12 cellular contexts compared by ENCODE assay signal in the genomic region with DNA sequence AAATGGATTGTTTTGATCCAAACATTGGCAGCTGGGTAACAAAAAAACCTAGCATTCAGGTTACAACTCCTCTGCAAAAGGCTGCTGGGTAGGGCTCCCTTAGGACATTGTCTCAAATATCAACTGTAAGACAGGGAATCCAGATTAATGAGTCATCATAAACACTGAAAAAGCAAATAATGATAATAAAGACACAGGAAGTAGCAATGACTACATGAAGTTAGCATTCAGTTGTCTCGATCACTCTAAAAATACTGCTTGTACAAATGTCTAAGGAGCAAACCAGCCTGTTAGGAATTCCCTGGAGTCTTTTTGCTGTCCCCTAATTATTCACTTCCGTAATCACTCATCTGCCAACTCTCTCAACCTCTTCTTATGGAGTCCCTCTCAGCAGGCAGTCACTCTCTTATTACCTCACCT.
DNase-seq lines count a peak whose midpoint lies in the region; ATAC-seq and TF ChIP-seq lines count a peak whose summit lies in the region.
"Had no signal": no experiment of that assay in that cellular context is flagged by ENCODE, and none has a peak within 500 bp of the region (broad histone marks: within the 10 kb centered on the region; RNA-seq: fewer than 3 reads in every experiment).

No MANE protein-coding gene starts in this region.

- H3K27me3 ChIP-seq in ACC112 (ENCODE audit: insufficient read depth, low read length) (no peaks in the 10 kb centered on the region), PC-9 (ENCODE audit: insufficient read depth, low read depth) (no peaks in the 10 kb centered on the region), foreskin keratinocyte (no peaks in the 10 kb centered on the region), left ventricle myocardium inferior (ENCODE audit: low read depth) (no peaks in the 10 kb centered on the region)
- H3K27me3 ChIP-seq: colonic mucosa had no signal

- H2AFZ ChIP-seq in ACC112 (ENCODE audit: low read length, unreplicated experiment) (no peak overlapping the region), PC-9 (peak overlapping the region; percentile 67)

- H3F3A ChIP-seq in PC-9 (ENCODE audit: insufficient read depth, low read depth), result peaks cover 25% of the 10 kb centered on the region

- CTCF ChIA-PET in PC-9 (lab: Charles Lee), result no interaction called here

- peak overlapping the region; percentile 37; the same call in 1 of the 2 replicates for H3K4me3 ChIP-seq in ACC112 (ENCODE audit: low read depth, low read length)
- H3K4me3 ChIP-seq in PC-9, result peak overlapping the region; percentile 36; the same call in 1 of the 2 replicates
- H3K4me3 ChIP-seq in left ventricle myocardium inferior, result no peak overlapping the region
- H3K4me3 ChIP-seq: colonic mucosa had no signal

- H3K36me3 ChIP-seq in ACC112 (ENCODE audit: insufficient read depth, low read length) (no peaks in the 10 kb centered on the region), PC-9 (ENCODE audit: low read depth) (no peaks in the 10 kb centered on the region), left ventricle myocardium inferior (no peaks in the 10 kb centered on the region)
- H3K36me3 ChIP-seq: colonic mucosa had no signal

- H3K79me2 ChIP-seq in ACC112 (ENCODE audit: control insufficient read depth, insufficient read depth, low read length, unreplicated experiment), result no peaks in the 10 kb centered on the region
- H3K79me2 ChIP-seq in PC-9 (ENCODE audit: low read depth), result no peaks in the 10 kb centered on the region

- H3K27ac ChIP-seq in ACC112 (ENCODE audit: low read depth, low read length), result peak overlapping the region; percentile 87
- peak overlapping the region; percentile 90 for H3K27ac ChIP-seq in PC-9
- H3K27ac ChIP-seq in foreskin keratinocyte, result peak overlapping the region; percentile 16
- no peak overlapping the region for H3K27ac ChIP-seq in left ventricle myocardium inferior (replicated peaks)
- H3K27ac ChIP-seq: colonic mucosa had no signal

- POLR2A ChIA-PET in PC-9 (lab: Charles Lee; ENCODE audit: unreplicated experiment), result no interaction called here

- no peak for TF ChIP-seq CTCF in PC-9 (conservative IDR thresholded peaks at IDR 0.05)
- TF ChIP-seq CTCF in foreskin keratinocyte (conservative IDR thresholded peaks at IDR 0.05), result no peak
- TF ChIP-seq CTCF in left ventricle myocardium inferior (IDR thresholded peaks at IDR 0.05; ENCODE audit: borderline replicate concordance), result no peak

- no peaks in the 10 kb centered on the region for H4K20me1 ChIP-seq in PC-9 (ENCODE audit: insufficient read depth)

- intact Hi-C loops in PC-9 (cut with micrococcal nuclease; ENCODE audit: unreplicated experiment) (loop anchor here (1.0 to 5.0 kb wide), 2 partner anchors 182 to 469 kb away; no protein-coding TSS in a partner anchor), left ventricle myocardium inferior (cut with micrococcal nuclease) (no loop called here)

- H3K9me2 ChIP-seq in PC-9 (ENCODE audit: insufficient read depth), result no peaks in the 10 kb centered on the region

- ATAC-seq in foreskin keratinocyte, result peak; percentile 97
- ATAC-seq in GM21619 (IDR thresholded peaks at IDR 0.05; ENCODE audit: unreplicated experiment), result no peak

- peak overlapping the region; percentile 71 for H3K4me2 ChIP-seq in PC-9

- H3K9me3 ChIP-seq in PC-9 (ENCODE audit: insufficient read depth, low read depth), result no peaks in the 10 kb centered on the region; the same call in 1 of the 2 replicates
- no peaks in the 10 kb centered on the region for H3K9me3 ChIP-seq in left ventricle myocardium inferior (replicated peaks)
- H3K9me3 ChIP-seq: colonic mucosa had no signal

- H3K4me1 ChIP-seq in ACC112 (ENCODE audit: control insufficient read depth, insufficient read depth, low read length, unreplicated experiment) (peaks cover 14% of the 10 kb centered on the region), PC-9 (replicated peaks; ENCODE audit: insufficient read depth) (peaks cover 20% of the 10 kb centered on the region), foreskin keratinocyte (peaks cover 5% of the 10 kb centered on the region), left ventricle myocardium inferior (no peaks in the 10 kb centered on the region)
- H3K4me1 ChIP-seq: colonic mucosa had no signal

- DNase-seq in HS-5 (ENCODE audit: low read depth) (peak; percentile 45), PC-9 (peak; percentile 54 to 98), foreskin keratinocyte (peak; percentile 79 to 85), HUDEP-2 (lab: John Stamatoyannopoulos, UW; ENCODE audit: unreplicated experiment in 76 of 76) (no peak), left ventricle myocardium inferior (no peak)
- DNase-seq in activated CD4-positive, CD25-positive, alpha-beta regulatory T cell treated with anti-CD3 and anti-CD28 coated beads, Interleukin-2, amount 50 U/mL, for 72 hours, result no peak
- DNase-seq: activated CD4-positive, alpha-beta T cell treated with anti-CD3 and anti-CD28 coated beads, Interleukin-2, amount 50 U/mL, for 48 hours; CD4-positive, alpha-beta memory T cell; colonic mucosa; midbrain had no signal

- TSS peak; percentile 52 for BruUV-seq in PC-9 (replicated peaks; lab: Mats Ljungman, UMichigan)

Comparison
In these comparisons a context has a peak if more than half of its experiments do, and no peak if none do; other contexts are left out.
1. DNase-seq: peak in HS-5 (single experiment), PC-9 (2 of 2) and foreskin keratinocyte (2 of 2); none in activated CD4-positive, CD25-positive, alpha-beta regulatory T cell treated with anti-CD3 and anti-CD28 coated beads, Interleukin-2, amount 50 U/mL, for 72 hours (single experiment), HUDEP-2 (0 of 76) and left ventricle myocardium inferior (single experiment).